Comparison of ENCODE assay signal across 18 cellular contexts in genomic region chr15:97902140-97902780, GRCh38. TPM values are rescaled to one million over a fixed set of nuclear protein-coding genes. Genes with fewer than 3 reads are reported as not detected.
DNase-seq lines count a peak whose midpoint lies in the region; ATAC-seq and TF ChIP-seq lines count a peak whose summit lies in the region.
"Had no signal": no experiment of that assay in that cellular context is flagged by ENCODE, and none has a peak within 500 bp of the region (broad histone marks: within the 10 kb centered on the region; RNA-seq: fewer than 3 reads in every experiment).

No MANE protein-coding gene starts in this region.

- no TSS peak for BruUV-seq in OCI-LY7 (replicated peaks; lab: Mats Ljungman, UMichigan)

- H3K9me3 ChIP-seq in esophagus squamous epithelium, result no peaks in the 10 kb centered on the region
- no peaks in the 10 kb centered on the region for H3K9me3 ChIP-seq in OCI-LY7 (ENCODE audit: low read length)
- H3K9me3 ChIP-seq: uterus had no signal

- CTCF ChIA-PET in OCI-LY7 (lab: Charles Lee; ENCODE audit: unreplicated experiment), result no interaction called here

- H3K4me2 ChIP-seq in OCI-LY7 (ENCODE audit: low read length), result no peak overlapping the region

- H4K20me1 ChIP-seq in OCI-LY7 (ENCODE audit: insufficient read depth, low read length), result no peaks in the 10 kb centered on the region

- H3K27me3 ChIP-seq in esophagus squamous epithelium, result peaks cover 0 to 50% (median 0%) of the 10 kb centered on the region in 4 donors

- no peak overlapping the region for H2AFZ ChIP-seq in OCI-LY7 (ENCODE audit: low read length)

- H3K4me3 ChIP-seq in LNCaP clone FGC (ENCODE audit: low read depth, low read length) (no peak overlapping the region), epithelial cell of proximal tubule (ENCODE audit: low read depth, low read length) (no peak overlapping the region), esophagus squamous epithelium (no peak overlapping the region), OCI-LY7 (ENCODE audit: low read depth, low read length, poor library complexity, severe bottlenecking) (no peak overlapping the region)
- H3K4me3 ChIP-seq: skin epidermis, uterus had no signal

- ATAC-seq in GM18909 (IDR thresholded peaks at IDR 0.05; ENCODE audit: poor library complexity, unreplicated experiment), result no peak
- ATAC-seq: activated CD4-positive, alpha-beta T cell treated with anti-CD3 and anti-CD28 coated beads for 36 hours; Panc1 had no signal

- WGBS in esophagus squamous epithelium, 2 donors, result 40 to 57% methylated on average over 8 to 10 of the region's 10 CpGs

- H3K79me2 ChIP-seq in OCI-LY7 (ENCODE audit: insufficient read depth, low read depth, low read length), result no peaks in the 10 kb centered on the region

- no peak for TF ChIP-seq POLR2A in erythroblast (IDR thresholded peaks at IDR 0.05; ENCODE audit: low read length)
- no peak for TF ChIP-seq POLR2A in esophagus squamous epithelium (IDR thresholded peaks at IDR 0.05)

- DNase-seq in Daoy (ENCODE audit: low read depth) (peak; percentile 60), LNCaP clone FGC (ENCODE audit: low read depth) (peak; percentile 38), epithelial cell of proximal tubule (ENCODE audit: low read depth) (peak; percentile 39), myocyte (ENCODE audit: low read depth) (peak; percentile 5), erythroblast (lab: John Stamatoyannopoulos, UW) (no peak), esophagus squamous epithelium (lab: John Stamatoyannopoulos, UW) (no peak), OCI-LY7 (ENCODE audit: low spot score) (no peak)
- DNase-seq: activated CD4-positive, alpha-beta T cell treated with anti-CD3 and anti-CD28 coated beads for 36 hours; effector memory CD4-positive, alpha-beta T cell; glutamatergic neuron; islet precursor cell; NCI-H187; NCI-H526; stimulated activated naive CD4-positive, alpha-beta T cell treated with Interleukin-2 at 50 U/mL for 16 hours; uterus had no signal

- H3K36me3 ChIP-seq in esophagus squamous epithelium, result no peaks in the 10 kb centered on the region
- H3K36me3 ChIP-seq in OCI-LY7 (ENCODE audit: insufficient read depth, low read length), result no peaks in the 10 kb centered on the region
- H3K36me3 ChIP-seq: uterus had no signal

- H3K4me1 ChIP-seq in esophagus squamous epithelium, result peaks cover 0 to 25% (median 5%) of the 10 kb centered on the region in 3 donors
- no peaks in the 10 kb centered on the region for H3K4me1 ChIP-seq in OCI-LY7 (ENCODE audit: insufficient read depth, low read length, poor library complexity, severe bottlenecking)
- H3K4me1 ChIP-seq: uterus had no signal

- intact Hi-C loops in esophagus squamous epithelium (cut with DNase I), result no loop called here
- intact Hi-C loops in OCI-LY7 (cut with micrococcal nuclease; ENCODE audit: unreplicated experiment), result no loop called here

- POLR2A ChIA-PET in OCI-LY7 (lab: Charles Lee), result no interaction called here

- no peak for TF ChIP-seq CTCF in LNCaP clone FGC (IDR thresholded peaks at IDR 0.05; ENCODE audit: control insufficient read depth, extremely low read depth, insufficient read depth)
- TF ChIP-seq CTCF in epithelial cell of proximal tubule (conservative IDR thresholded peaks at IDR 0.05; ENCODE audit: low read depth, low read length), result no peak
- no peak for TF ChIP-seq CTCF in esophagus squamous epithelium (IDR thresholded peaks at IDR 0.05)
- TF ChIP-seq CTCF in OCI-LY7 (conservative IDR thresholded peaks at IDR 0.05; ENCODE audit: low read length), result no peak

- no peaks in the 10 kb centered on the region for H3K9me2 ChIP-seq in OCI-LY7 (ENCODE audit: insufficient read depth, low read length)

- H3K27ac ChIP-seq in esophagus squamous epithelium (no peak overlapping the region), OCI-LY7 (ENCODE audit: low read depth, low read length, poor library complexity, severe bottlenecking) (no peak overlapping the region)
- H3K27ac ChIP-seq: skin epidermis, uterus had no signal

RNA-seq across cellular contexts. Expression of gene ARRDC4, which starts 58.2 kb away (rescaled TPM):
- 3.8 and 5.7 TPM in 2 replicates for total RNA-seq in Daoy (2014; rRNA removed; shearing (Covaris generic))
- 2.0 and 18.3 TPM in 2 replicates for total RNA-seq in epithelial cell of proximal tubule
- 22.7 and 30.6 TPM in 2 replicates for total RNA-seq in myocyte
- polyA plus RNA-seq in myocyte (2012), result 35.5 TPM
- 10 to 100 TPM in 3 of 4 donors, 1 to 10 TPM in 1; 6.3 to 24.6 (median 12.5) TPM for total RNA-seq in esophagus squamous epithelium
- not detected in 2 replicates for total RNA-seq in OCI-LY7 (2014; rRNA removed; shearing (Covaris generic))
- total RNA-seq in OCI-LY7 (2022), result not detected in 2 replicates

Comparison
In these comparisons a context has a peak if more than half of its experiments do, and no peak if none do; other contexts are left out.
1. DNase-seq: peak in Daoy (single experiment), LNCaP clone FGC (single experiment), epithelial cell of proximal tubule (single experiment) and myocyte (single experiment); none in erythroblast (0 of 2), esophagus squamous epithelium (single experiment) and OCI-LY7 (single experiment).